Comparison of ENCODE assay signal across 8 cellular contexts in the genomic region with DNA sequence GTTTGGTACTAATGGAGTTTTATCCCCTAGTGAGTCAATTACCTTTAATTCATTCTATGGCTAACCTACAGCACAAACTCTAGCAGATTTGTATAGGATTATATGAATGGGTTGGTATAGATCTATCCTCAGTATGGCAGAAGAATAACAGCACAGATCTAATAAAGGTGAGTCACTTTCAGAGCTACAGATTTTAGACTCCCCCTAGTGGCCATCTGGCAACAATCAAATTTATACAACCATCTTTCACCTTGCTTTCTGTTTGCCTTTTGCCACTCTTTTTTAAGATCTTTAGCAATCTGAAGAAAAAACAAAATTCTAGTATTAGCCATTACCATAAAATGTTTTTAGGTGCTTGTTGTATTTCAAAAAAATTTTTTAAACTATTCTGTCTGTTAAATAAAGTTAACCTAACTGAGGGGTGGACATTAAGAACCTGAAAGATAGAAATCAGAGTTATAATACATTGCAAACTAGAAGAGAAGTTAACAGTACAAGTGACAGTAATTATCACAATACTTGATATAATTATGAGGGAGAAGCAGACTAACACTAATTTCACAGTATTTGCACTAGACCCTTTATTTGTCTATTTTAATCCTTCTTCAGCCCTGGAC. TPM values are rescaled to one million over a fixed set of nuclear protein-coding genes. Genes with fewer than 3 reads are reported as not detected.
DNase-seq lines count a peak whose midpoint lies in the region; ATAC-seq, FAIRE-seq and TF ChIP-seq lines count a peak whose summit lies in the region.

No MANE protein-coding gene starts in this region.

- intact Hi-C loops in dorsolateral prefrontal cortex (cut with DNase I), result loop anchor here (5.0 to 10.0 kb wide), 2 partner anchors 57 to 145 kb away; a partner anchor contains a TSS

- ATAC-seq in GM21723 (IDR thresholded peaks at IDR 0.05; ENCODE audit: unreplicated experiment) (peak; percentile 70), HG02642 (IDR thresholded peaks at IDR 0.05; ENCODE audit: poor library complexity, unreplicated experiment) (no peak)

- TF ChIP-seq CTCF in dorsolateral prefrontal cortex (IDR thresholded peaks at IDR 0.05 in 54 of 56, conservative IDR thresholded peaks at IDR 0.05 in 2 of 56; ENCODE audit: low read depth in 1 of 56, partially characterized antibody in 56 of 56), result peak; percentile 69 to 98 (median 83)

- H3K4me3 ChIP-seq in dorsolateral prefrontal cortex, result peak overlapping the region in 1 of 59 donors; percentile 1

- no peak overlapping the region for H3K27ac ChIP-seq in dorsolateral prefrontal cortex

- FAIRE-seq in A204.1 (lab: Jason Lieb, UNC), result peak; percentile 93

- no peaks in the 10 kb centered on the region for H3K27me3 ChIP-seq in dorsolateral prefrontal cortex

- DNase-seq in Daoy (ENCODE audit: low read depth) (peak; percentile 45), Kasumi-1 (lab: John Stamatoyannopoulos, UW) (peak; percentile 65 to 66), SHP77 treated with DMSO at 0.1 percent for 48 hours (lab: John Stamatoyannopoulos, UW) (peak; percentile 59), dorsolateral prefrontal cortex (peak in 1 of 10 donors; percentile 13), mucosa of gallbladder (ENCODE audit: low spot score) (peak; percentile 39)

RNA-seq across cellular contexts. Expression of a gene that starts 25.8 kb away (rescaled TPM):
- total RNA-seq in Daoy (2014; rRNA removed; shearing (Covaris generic)), result 18.2 and 21.4 TPM in 2 replicates
- total RNA-seq in dorsolateral prefrontal cortex (1 to 10 TPM in 25 of 120 experiments, under 1 TPM in 81, not detected in 14; 0.13 to 3.0 (median 0.64) TPM), mucosa of gallbladder (0.78 TPM)

RNA-seq across cellular contexts. Expression of a gene that starts 27.1 kb away (rescaled TPM):
- 13.5 and 25.4 TPM in 2 replicates for total RNA-seq in Daoy (2014; rRNA removed; shearing (Covaris generic))
- total RNA-seq in dorsolateral prefrontal cortex, result 100 to 1,000 TPM in 1 of 120 experiments, 10 to 100 TPM in 119; 38.4 to 137 (median 59.7) TPM
- 48.7 TPM for total RNA-seq in mucosa of gallbladder
